ENCODE assay signal across 2 cellular contexts in the genomic region with DNA sequence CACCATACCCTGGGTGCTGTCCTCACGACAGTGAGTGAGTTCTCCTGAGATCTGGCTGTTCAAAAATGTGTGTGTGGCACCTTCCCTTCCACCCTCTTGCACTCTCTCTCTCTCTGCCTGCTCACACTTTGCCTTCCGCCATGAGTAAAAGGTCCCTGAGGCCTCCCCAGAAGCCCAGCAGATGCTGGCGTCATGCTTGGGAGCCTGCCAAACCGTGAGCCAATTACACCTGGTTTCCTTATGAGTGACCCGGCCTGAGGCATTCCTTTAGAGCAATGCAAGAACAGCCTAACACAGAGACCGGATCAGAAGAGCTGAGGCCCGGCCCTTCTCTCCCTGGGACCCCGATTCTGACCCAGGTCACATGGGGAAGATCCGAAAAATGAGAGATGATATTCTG.
TF ChIP-seq lines count a peak whose summit lies in the region.

No MANE protein-coding gene starts in this region.

TF ChIP-seq in K562, 482 proteins besides CTCF, POLR2A, EP300 and RAD21:
- no peak for TF ChIP-seq FOXP1 (CRISPR knock-in tag; IDR thresholded peaks at IDR 0.05)
- no peak for TF ChIP-seq NR1H2 (CRISPR knock-in tag; IDR thresholded peaks at IDR 0.05)
- TF ChIP-seq ZBTB7A (IDR thresholded peaks at IDR 0.05; ENCODE audit: borderline replicate concordance, control insufficient read depth, low read depth, low read length) = no peak
- TF ChIP-seq POLR2AphosphoS2 (IDR thresholded peaks at IDR 0.05; ENCODE audit: low read length) = no peak
- no peak for TF ChIP-seq HDAC6 (IDR thresholded peaks at IDR 0.05; ENCODE audit: low read depth, low read length)
- TF ChIP-seq YY1 (IDR thresholded peaks at IDR 0.05; ENCODE audit: borderline replicate concordance in 1 of 3, control insufficient read depth in 1 of 3, extremely low read depth in 1 of 3, insufficient read depth in 3 of 3, insufficient read length in 1 of 3, insufficient replicate concordance in 2 of 3, low read depth in 1 of 3, low read length in 2 of 3) = no peak
- no peak for TF ChIP-seq PHF20 (IDR thresholded peaks at IDR 0.05; ENCODE audit: partially characterized antibody)
- TF ChIP-seq ZNF316 (IDR thresholded peaks at IDR 0.05) = no peak
- TF ChIP-seq ETV6 (IDR thresholded peaks at IDR 0.05; ENCODE audit: borderline replicate concordance in 1 of 2, low read depth in 2 of 2, low read length in 1 of 2) = no peak
- TF ChIP-seq ETV6 (CRISPR knock-in tag; IDR thresholded peaks at IDR 0.05; ENCODE audit: borderline replicate concordance) = no peak
- no peak for TF ChIP-seq ZNF140 (CRISPR knock-in tag; IDR thresholded peaks at IDR 0.05)
- TF ChIP-seq ZNF551 (CRISPR knock-in tag; IDR thresholded peaks at IDR 0.05) = no peak

TF ChIP-seq in SK-N-SH, 30 proteins besides CTCF, POLR2A, EP300 and RAD21:
- TF ChIP-seq FOSL2 (IDR thresholded peaks at IDR 0.05; ENCODE audit: borderline replicate concordance, low read depth) = no peak
- TF ChIP-seq, protein P1, sequence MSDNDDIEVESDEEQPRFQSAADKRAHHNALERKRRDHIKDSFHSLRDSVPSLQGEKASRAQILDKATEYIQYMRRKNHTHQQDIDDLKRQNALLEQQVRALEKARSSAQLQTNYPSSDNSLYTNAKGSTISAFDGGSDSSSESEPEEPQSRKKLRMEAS (IDR thresholded peaks at IDR 0.05; ENCODE audit: low read depth) = no peak
- no peak for TF ChIP-seq FOXJ3 (CRISPR knock-in tag; IDR thresholded peaks at IDR 0.05)
- no peak for TF ChIP-seq TAF1 (IDR thresholded peaks at IDR 0.05; ENCODE audit: borderline replicate concordance, low read depth, low read length)
- no peak for TF ChIP-seq MEF2A (IDR thresholded peaks at IDR 0.05; ENCODE audit: borderline replicate concordance, low read depth)
- TF ChIP-seq, protein P2, sequence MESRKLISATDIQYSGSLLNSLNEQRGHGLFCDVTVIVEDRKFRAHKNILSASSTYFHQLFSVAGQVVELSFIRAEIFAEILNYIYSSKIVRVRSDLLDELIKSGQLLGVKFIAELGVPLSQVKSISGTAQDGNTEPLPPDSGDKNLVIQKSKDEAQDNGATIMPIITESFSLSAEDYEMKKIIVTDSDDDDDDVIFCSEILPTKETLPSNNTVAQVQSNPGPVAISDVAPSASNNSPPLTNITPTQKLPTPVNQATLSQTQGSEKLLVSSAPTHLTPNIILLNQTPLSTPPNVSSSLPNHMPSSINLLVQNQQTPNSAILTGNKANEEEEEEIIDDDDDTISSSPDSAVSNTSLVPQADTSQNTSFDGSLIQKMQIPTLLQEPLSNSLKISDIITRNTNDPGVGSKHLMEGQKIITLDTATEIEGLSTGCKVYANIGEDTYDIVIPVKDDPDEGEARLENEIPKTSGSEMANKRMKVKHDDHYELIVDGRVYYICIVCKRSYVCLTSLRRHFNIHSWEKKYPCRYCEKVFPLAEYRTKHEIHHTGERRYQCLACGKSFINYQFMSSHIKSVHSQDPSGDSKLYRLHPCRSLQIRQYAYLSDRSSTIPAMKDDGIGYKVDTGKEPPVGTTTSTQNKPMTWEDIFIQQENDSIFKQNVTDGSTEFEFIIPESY (IDR thresholded peaks at IDR 0.05; ENCODE audit: borderline replicate concordance, low read depth) = no peak
- TF ChIP-seq TCF12 (IDR thresholded peaks at IDR 0.05) = no peak
- TF ChIP-seq JUND (IDR thresholded peaks at IDR 0.05) = no peak
- TF ChIP-seq, protein P3, sequence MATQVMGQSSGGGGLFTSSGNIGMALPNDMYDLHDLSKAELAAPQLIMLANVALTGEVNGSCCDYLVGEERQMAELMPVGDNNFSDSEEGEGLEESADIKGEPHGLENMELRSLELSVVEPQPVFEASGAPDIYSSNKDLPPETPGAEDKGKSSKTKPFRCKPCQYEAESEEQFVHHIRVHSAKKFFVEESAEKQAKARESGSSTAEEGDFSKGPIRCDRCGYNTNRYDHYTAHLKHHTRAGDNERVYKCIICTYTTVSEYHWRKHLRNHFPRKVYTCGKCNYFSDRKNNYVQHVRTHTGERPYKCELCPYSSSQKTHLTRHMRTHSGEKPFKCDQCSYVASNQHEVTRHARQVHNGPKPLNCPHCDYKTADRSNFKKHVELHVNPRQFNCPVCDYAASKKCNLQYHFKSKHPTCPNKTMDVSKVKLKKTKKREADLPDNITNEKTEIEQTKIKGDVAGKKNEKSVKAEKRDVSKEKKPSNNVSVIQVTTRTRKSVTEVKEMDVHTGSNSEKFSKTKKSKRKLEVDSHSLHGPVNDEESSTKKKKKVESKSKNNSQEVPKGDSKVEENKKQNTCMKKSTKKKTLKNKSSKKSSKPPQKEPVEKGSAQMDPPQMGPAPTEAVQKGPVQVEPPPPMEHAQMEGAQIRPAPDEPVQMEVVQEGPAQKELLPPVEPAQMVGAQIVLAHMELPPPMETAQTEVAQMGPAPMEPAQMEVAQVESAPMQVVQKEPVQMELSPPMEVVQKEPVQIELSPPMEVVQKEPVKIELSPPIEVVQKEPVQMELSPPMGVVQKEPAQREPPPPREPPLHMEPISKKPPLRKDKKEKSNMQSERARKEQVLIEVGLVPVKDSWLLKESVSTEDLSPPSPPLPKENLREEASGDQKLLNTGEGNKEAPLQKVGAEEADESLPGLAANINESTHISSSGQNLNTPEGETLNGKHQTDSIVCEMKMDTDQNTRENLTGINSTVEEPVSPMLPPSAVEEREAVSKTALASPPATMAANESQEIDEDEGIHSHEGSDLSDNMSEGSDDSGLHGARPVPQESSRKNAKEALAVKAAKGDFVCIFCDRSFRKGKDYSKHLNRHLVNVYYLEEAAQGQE (IDR thresholded peaks at IDR 0.05; ENCODE audit: low read depth, low read length) = no peak
- TF ChIP-seq RCOR1 (IDR thresholded peaks at IDR 0.05; ENCODE audit: low read length) = no peak
- TF ChIP-seq TEAD4 (IDR thresholded peaks at IDR 0.05; ENCODE audit: borderline replicate concordance, insufficient read depth) = no peak
- no peak for TF ChIP-seq EZH2phosphoT487 (IDR thresholded peaks at IDR 0.05; ENCODE audit: borderline replicate concordance, low read depth)
- no peak for TF ChIP-seq MXI1 (IDR thresholded peaks at IDR 0.05; ENCODE audit: low read depth, low read length)
- no peak for TF ChIP-seq NFIC (IDR thresholded peaks at IDR 0.05; ENCODE audit: borderline replicate concordance)
- TF ChIP-seq, protein P4, sequence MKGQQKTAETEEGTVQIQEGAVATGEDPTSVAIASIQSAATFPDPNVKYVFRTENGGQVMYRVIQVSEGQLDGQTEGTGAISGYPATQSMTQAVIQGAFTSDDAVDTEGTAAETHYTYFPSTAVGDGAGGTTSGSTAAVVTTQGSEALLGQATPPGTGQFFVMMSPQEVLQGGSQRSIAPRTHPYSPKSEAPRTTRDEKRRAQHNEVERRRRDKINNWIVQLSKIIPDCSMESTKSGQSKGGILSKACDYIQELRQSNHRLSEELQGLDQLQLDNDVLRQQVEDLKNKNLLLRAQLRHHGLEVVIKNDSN (IDR thresholded peaks at IDR 0.05; ENCODE audit: borderline replicate concordance, low read depth) = no peak
- TF ChIP-seq, protein P5, sequence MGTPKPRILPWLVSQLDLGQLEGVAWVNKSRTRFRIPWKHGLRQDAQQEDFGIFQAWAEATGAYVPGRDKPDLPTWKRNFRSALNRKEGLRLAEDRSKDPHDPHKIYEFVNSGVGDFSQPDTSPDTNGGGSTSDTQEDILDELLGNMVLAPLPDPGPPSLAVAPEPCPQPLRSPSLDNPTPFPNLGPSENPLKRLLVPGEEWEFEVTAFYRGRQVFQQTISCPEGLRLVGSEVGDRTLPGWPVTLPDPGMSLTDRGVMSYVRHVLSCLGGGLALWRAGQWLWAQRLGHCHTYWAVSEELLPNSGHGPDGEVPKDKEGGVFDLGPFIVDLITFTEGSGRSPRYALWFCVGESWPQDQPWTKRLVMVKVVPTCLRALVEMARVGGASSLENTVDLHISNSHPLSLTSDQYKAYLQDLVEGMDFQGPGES (IDR thresholded peaks at IDR 0.05; ENCODE audit: low read depth, low read length) = no peak
- no peak for TF ChIP-seq RFX5 (IDR thresholded peaks at IDR 0.05; ENCODE audit: low read length)
- TF ChIP-seq NRF1 (IDR thresholded peaks at IDR 0.05; ENCODE audit: low read depth, low read length) = no peak
- TF ChIP-seq FOXM1 (IDR thresholded peaks at IDR 0.05; ENCODE audit: low read depth) = no peak
TF ChIP-seq in SK-N-SH: peak in this region for 0.
